Comparison of ENCODE assay signal across 1 cellular context in the genomic region with DNA sequence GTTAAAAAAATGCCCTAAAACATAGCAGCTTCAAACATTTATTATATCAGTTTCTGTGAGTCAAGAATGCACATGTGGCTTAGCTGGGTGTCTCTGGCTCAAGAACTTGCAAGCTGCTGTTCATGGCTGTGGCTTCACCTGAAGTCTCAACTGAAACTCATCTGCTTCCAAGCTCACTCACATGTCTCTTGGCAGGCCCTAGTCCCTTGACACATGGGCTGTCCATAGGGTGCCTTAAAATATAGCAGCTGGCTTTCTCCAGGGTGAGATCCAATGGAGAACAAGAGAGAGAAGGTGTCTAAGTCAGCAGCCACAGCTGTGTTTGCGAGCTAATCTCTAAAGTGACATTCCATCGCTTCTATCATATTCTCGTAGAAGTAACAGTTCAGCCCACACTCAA.
TF ChIP-seq lines count a peak whose summit lies in the region.

No MANE protein-coding gene starts in this region.

TF ChIP-seq in IMR-90, 13 proteins besides CTCF, POLR2A, EP300 and RAD21:
- no peak for TF ChIP-seq MAFK (IDR thresholded peaks at IDR 0.05; ENCODE audit: low read depth, low read length)
- no peak for TF ChIP-seq MXI1 (IDR thresholded peaks at IDR 0.05; ENCODE audit: borderline replicate concordance, low read depth, low read length)
- no peak for TF ChIP-seq FOS (IDR thresholded peaks at IDR 0.05; ENCODE audit: low read depth, low read length)
- TF ChIP-seq, protein P1, sequence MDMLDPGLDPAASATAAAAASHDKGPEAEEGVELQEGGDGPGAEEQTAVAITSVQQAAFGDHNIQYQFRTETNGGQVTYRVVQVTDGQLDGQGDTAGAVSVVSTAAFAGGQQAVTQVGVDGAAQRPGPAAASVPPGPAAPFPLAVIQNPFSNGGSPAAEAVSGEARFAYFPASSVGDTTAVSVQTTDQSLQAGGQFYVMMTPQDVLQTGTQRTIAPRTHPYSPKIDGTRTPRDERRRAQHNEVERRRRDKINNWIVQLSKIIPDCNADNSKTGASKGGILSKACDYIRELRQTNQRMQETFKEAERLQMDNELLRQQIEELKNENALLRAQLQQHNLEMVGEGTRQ (IDR thresholded peaks at IDR 0.05; ENCODE audit: low read depth, low read length): no peak
- no peak for TF ChIP-seq CHD1 (IDR thresholded peaks at IDR 0.05; ENCODE audit: low read depth, low read length)
- no peak for TF ChIP-seq SMC3 (IDR thresholded peaks at IDR 0.05; ENCODE audit: low read depth, low read length)
- no peak for TF ChIP-seq MAZ (IDR thresholded peaks at IDR 0.05; ENCODE audit: borderline replicate concordance, low read depth, low read length)
- TF ChIP-seq RFX5 (IDR thresholded peaks at IDR 0.05; ENCODE audit: low read depth, low read length): no peak
- no peak for TF ChIP-seq NFE2L2 (IDR thresholded peaks at IDR 0.05; ENCODE audit: low read depth, low read length)
- TF ChIP-seq CEBPB (IDR thresholded peaks at IDR 0.05; ENCODE audit: low read depth, low read length): no peak
- no peak for TF ChIP-seq RCOR1 (IDR thresholded peaks at IDR 0.05; ENCODE audit: insufficient replicate concordance, low read length)
- TF ChIP-seq, protein P2, sequence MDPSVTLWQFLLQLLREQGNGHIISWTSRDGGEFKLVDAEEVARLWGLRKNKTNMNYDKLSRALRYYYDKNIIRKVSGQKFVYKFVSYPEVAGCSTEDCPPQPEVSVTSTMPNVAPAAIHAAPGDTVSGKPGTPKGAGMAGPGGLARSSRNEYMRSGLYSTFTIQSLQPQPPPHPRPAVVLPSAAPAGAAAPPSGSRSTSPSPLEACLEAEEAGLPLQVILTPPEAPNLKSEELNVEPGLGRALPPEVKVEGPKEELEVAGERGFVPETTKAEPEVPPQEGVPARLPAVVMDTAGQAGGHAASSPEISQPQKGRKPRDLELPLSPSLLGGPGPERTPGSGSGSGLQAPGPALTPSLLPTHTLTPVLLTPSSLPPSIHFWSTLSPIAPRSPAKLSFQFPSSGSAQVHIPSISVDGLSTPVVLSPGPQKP (IDR thresholded peaks at IDR 0.05; ENCODE audit: borderline replicate concordance, low read depth, low read length): no peak
- TF ChIP-seq BHLHE40 (IDR thresholded peaks at IDR 0.05; ENCODE audit: low read depth, low read length): no peak
